In the genomic region with DNA sequence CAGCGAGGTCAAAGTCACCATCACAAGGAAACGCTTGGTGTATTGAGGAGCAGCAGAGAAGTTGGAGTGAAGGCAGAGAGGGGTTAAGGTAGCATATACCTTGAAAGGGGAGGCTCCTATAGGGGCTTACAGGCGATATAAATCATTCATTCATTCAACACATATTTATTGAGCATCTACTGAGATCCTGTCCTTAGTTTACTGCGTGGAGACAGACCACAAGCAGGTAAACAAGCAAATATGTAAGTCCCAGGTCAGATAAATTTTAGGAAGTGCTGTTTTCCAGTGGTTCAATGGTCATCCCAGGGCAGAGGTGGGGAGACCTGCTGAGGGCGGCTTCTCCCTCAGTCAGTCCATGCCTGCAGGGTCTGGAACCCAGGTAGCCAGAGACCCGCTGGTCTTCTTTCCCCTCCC, we compare ENCODE assay signal across 9 cellular contexts. TPM values are rescaled to one million over a fixed set of nuclear protein-coding genes. Genes with fewer than 3 reads are reported as not detected.
DNase-seq lines count a peak whose midpoint lies in the region; ATAC-seq, FAIRE-seq and TF ChIP-seq lines count a peak whose summit lies in the region.
"Had no signal": no experiment of that assay in that cellular context is flagged by ENCODE, and none has a peak within 500 bp of the region (broad histone marks: within the 10 kb centered on the region; RNA-seq: fewer than 3 reads in every experiment).

No MANE protein-coding gene starts in this region.

- POLR2A ChIA-PET in Caco-2 (lab: Charles Lee) (interaction anchor here (0.5 to 1.2 kb wide), 3 partner anchors 18 to 58 kb away, joined by 5 to 12 read pairs (median 7); partner anchors contain the start of genes COMMD7 and MAPRE1), endothelial cell of umbilical vein (lab: Charles Lee) (no interaction called here)

- CTCF ChIA-PET in Caco-2 (lab: Charles Lee) (interaction anchor here (1.0 to 1.5 kb wide), 2 partner anchors 17 to 18 kb away, joined by 4 to 9 read pairs; partner anchors contain the start of gene COMMD7), endothelial cell of umbilical vein (lab: Charles Lee) (interaction anchor here (1.1 to 1.4 kb wide), 2 partner anchors 17 to 80 kb away, joined by 3 to 8 read pairs; no protein-coding TSS in a partner anchor)

- no peaks in the 10 kb centered on the region for H3K9me1 ChIP-seq in endothelial cell of umbilical vein (replicated peaks; ENCODE audit: control insufficient read depth, extremely low read depth, insufficient read depth, low read length)

- H3K27me3 ChIP-seq in Caco-2 (replicated peaks; ENCODE audit: control insufficient read depth, insufficient read depth, low read length) (no peaks in the 10 kb centered on the region), OCI-LY3 (ENCODE audit: low read depth, low read length) (no peaks in the 10 kb centered on the region), endothelial cell of umbilical vein (ENCODE audit: control insufficient read depth in 2 of 2, insufficient read depth in 2 of 2, low read length in 2 of 2) (no peaks in the 10 kb centered on the region), parathyroid adenoma (ENCODE audit: control insufficient read depth, insufficient read depth, low read length) (no peaks in the 10 kb centered on the region)

- FAIRE-seq in endothelial cell of umbilical vein (lab: Jason Lieb, UNC) = no peak
- FAIRE-seq in urothelium cell line (lab: Jason Lieb, UNC) = no peak
- FAIRE-seq: GM18507 had no signal

- peak overlapping the region; percentile 79 for H3K4me2 ChIP-seq in OCI-LY3 (ENCODE audit: low read length)
- peak overlapping the region; percentile 63 for H3K4me2 ChIP-seq in endothelial cell of umbilical vein (ENCODE audit: insufficient read depth, low read length)
- peak overlapping the region; percentile 52 for H3K4me2 ChIP-seq in parathyroid adenoma (ENCODE audit: low read length)

- H4K20me1 ChIP-seq in OCI-LY3 (ENCODE audit: insufficient read depth, low read length) (no peaks in the 10 kb centered on the region), endothelial cell of umbilical vein (replicated peaks; ENCODE audit: control insufficient read depth, extremely low read depth, insufficient read depth, low read length) (no peaks in the 10 kb centered on the region)

- H3K4me1 ChIP-seq in Caco-2 = peaks cover 25% of the 10 kb centered on the region
- H3K4me1 ChIP-seq in OCI-LY3 (ENCODE audit: low read length) = peaks cover 11% of the 10 kb centered on the region
- peaks cover 14% of the 10 kb centered on the region for H3K4me1 ChIP-seq in endothelial cell of umbilical vein (ENCODE audit: control insufficient read depth, extremely low read depth, insufficient read depth, low read length)
- peaks cover 7% of the 10 kb centered on the region for H3K4me1 ChIP-seq in parathyroid adenoma

- no peaks in the 10 kb centered on the region for H3K9me3 Mint-ChIP-seq in Caco-2 (ENCODE audit: unreplicated experiment)

- H3K79me2 ChIP-seq in OCI-LY3 (ENCODE audit: low read length) (no peaks in the 10 kb centered on the region), endothelial cell of umbilical vein (ENCODE audit: control insufficient read depth, insufficient read depth, low read length) (no peaks in the 10 kb centered on the region), parathyroid adenoma (no peaks in the 10 kb centered on the region)

- no peaks in the 10 kb centered on the region for H3K9me3 ChIP-seq in Caco-2
- H3K9me3 ChIP-seq in OCI-LY3 (ENCODE audit: insufficient read depth, low read length) = no peaks in the 10 kb centered on the region
- H3K9me3 ChIP-seq in endothelial cell of umbilical vein (replicated peaks; ENCODE audit: control insufficient read depth, insufficient read depth, low read length) = no peaks in the 10 kb centered on the region
- H3K9me3 ChIP-seq in parathyroid adenoma (ENCODE audit: control insufficient read depth, low read length) = no peaks in the 10 kb centered on the region

- BruUV-seq in Caco-2 (replicated peaks; lab: Mats Ljungman, UMichigan) (TSS peak; percentile 94), endothelial cell of umbilical vein (replicated peaks; lab: Mats Ljungman, UMichigan) (TSS peak; percentile 50)

- H3K27me3 Mint-ChIP-seq in Caco-2 (ENCODE audit: insufficient read depth, unreplicated experiment) = no peaks in the 10 kb centered on the region

- H3K36me3 Mint-ChIP-seq in Caco-2 (ENCODE audit: insufficient read depth, unreplicated experiment) = peaks cover 36% of the 10 kb centered on the region

- H3K27ac ChIP-seq in OCI-LY3 (ENCODE audit: low read length) (peak overlapping the region; percentile 24; the same call in 1 of the 2 replicates), endothelial cell of umbilical vein (ENCODE audit: insufficient read depth, low read depth, low read length) (no peak overlapping the region), parathyroid adenoma (no peak overlapping the region)

- no peak for TF ChIP-seq POLR2A in endothelial cell of umbilical vein (IDR thresholded peaks at IDR 0.05; ENCODE audit: low read depth, low read length)

- H3K4me3 ChIP-seq in Caco-2 (ENCODE audit: low read depth, low read length) (peak overlapping the region; percentile 87), OCI-LY3 (ENCODE audit: low read length) (peak overlapping the region; percentile 91), endothelial cell of umbilical vein (replicated peaks in 1 of 3; ENCODE audit: insufficient read depth in 1 of 3, low read depth in 1 of 3, low read length in 3 of 3) (peak overlapping the region in 2 of 3 experiments; percentile 37 to 92), parathyroid adenoma (ENCODE audit: low read depth, low read length) (no peak overlapping the region)

- H3K27ac Mint-ChIP-seq in Caco-2 (ENCODE audit: unreplicated experiment) = peak overlapping the region; percentile 84

- dilution Hi-C loops in endothelial cell of umbilical vein (cut with MboI; ENCODE audit: extremely low pct_ligation_motif_present, low sequenced_read_pairs) = no loop called here

- peak overlapping the region; percentile 75 for H3K9ac ChIP-seq in OCI-LY3 (ENCODE audit: low read length)
- peak overlapping the region; percentile 30 for H3K9ac ChIP-seq in endothelial cell of umbilical vein (replicated peaks; ENCODE audit: extremely low read depth, insufficient read depth, low read length)
- no peak overlapping the region for H3K9ac ChIP-seq in parathyroid adenoma

- intact Hi-C loops in Caco-2 (cut with micrococcal nuclease; ENCODE audit: unreplicated experiment) = loop anchor here (5.0 kb wide), 1 partner anchor 74 kb away; no protein-coding TSS in a partner anchor
- intact Hi-C loops in endothelial cell of umbilical vein (cut with micrococcal nuclease) = no loop called here

- H3K4me3 Mint-ChIP-seq in Caco-2 (ENCODE audit: unreplicated experiment) = peak overlapping the region; percentile 100

- H3K36me3 ChIP-seq in Caco-2 (ENCODE audit: control insufficient read depth, insufficient read depth, low read length) (no peaks in the 10 kb centered on the region), OCI-LY3 (replicated peaks; ENCODE audit: low read depth, low read length) (no peaks in the 10 kb centered on the region), endothelial cell of umbilical vein (ENCODE audit: control insufficient read depth in 2 of 2, extremely low read depth in 1 of 2, insufficient read depth in 2 of 2, low read length in 2 of 2) (no peaks in the 10 kb centered on the region), parathyroid adenoma (ENCODE audit: control insufficient read depth, insufficient read depth, low read length) (no peaks in the 10 kb centered on the region)

- peaks cover 29% of the 10 kb centered on the region for H3K4me1 Mint-ChIP-seq in Caco-2 (ENCODE audit: low read depth, unreplicated experiment)

- TF ChIP-seq CTCF in Caco-2 (IDR thresholded peaks at IDR 0.05; ENCODE audit: insufficient read depth in 1 of 2, low read depth in 1 of 2, low read length in 1 of 2, severe bottlenecking in 1 of 2, unreplicated experiment in 1 of 2) (no peak), OCI-LY3 (IDR thresholded peaks at IDR 0.05; ENCODE audit: low read depth, low read length) (no peak), endothelial cell of umbilical vein (IDR thresholded peaks at IDR 0.05; ENCODE audit: extremely low read depth in 1 of 2, insufficient read depth in 1 of 2, low read depth in 1 of 2, low read length in 2 of 2) (no peak), parathyroid adenoma (IDR thresholded peaks at IDR 0.05) (no peak)

- DNase-seq in Caco-2 = no peak
- DNase-seq in endothelial cell of umbilical vein (ENCODE audit: low read depth, low spot score) = no peak
- DNase-seq in activated gamma-delta T cell (lab: John Stamatoyannopoulos, UW) = no peak
- no peak for DNase-seq in anterior cingulate cortex (lab: John Stamatoyannopoulos, UW)
- DNase-seq in urothelium cell line (ENCODE audit: low spot score) = no peak

- H2AFZ ChIP-seq in OCI-LY3 (ENCODE audit: low read depth, low read length) = peak overlapping the region; percentile 62; the same call in 1 of the 2 replicates
- H2AFZ ChIP-seq in endothelial cell of umbilical vein (ENCODE audit: low read depth, low read length) = peak overlapping the region; percentile 96
- peak overlapping the region; percentile 83 for H2AFZ ChIP-seq in parathyroid adenoma

- ATAC-seq in HG03457 (IDR thresholded peaks at IDR 0.05; ENCODE audit: unreplicated experiment) = no peak

RNA-seq across cellular contexts. Expression of gene DNMT3B, which starts 0.8 kb away (rescaled TPM):
- total RNA-seq in Caco-2 (2022) (95.5 and 105 TPM in 2 replicates), endothelial cell of umbilical vein (6.8 TPM in 2 replicates)
- polyA plus RNA-seq in endothelial cell of umbilical vein = 3.2 and 3.6 TPM in 2 replicates
- 3.0 and 3.2 TPM in 2 replicates for polyA plus RNA-seq in endothelial cell of umbilical vein (2011; cell fraction: cytosol; rRNA removed)
- 11.3 and 11.9 TPM in 2 replicates for polyA plus RNA-seq in endothelial cell of umbilical vein (2011; cell fraction: nucleus; rRNA removed)
- 4.4 and 4.7 TPM in 2 replicates for polyA plus RNA-seq in endothelial cell of umbilical vein (2012)
- 3.4 TPM in 2 replicates for polyA minus RNA-seq in endothelial cell of umbilical vein
- 3.8 TPM for polyA minus RNA-seq in endothelial cell of umbilical vein (2011; cell fraction: cytosol; rRNA and poly(A)+ RNA removed)
- polyA minus RNA-seq in endothelial cell of umbilical vein (2011; cell fraction: nucleus; rRNA and poly(A)+ RNA removed) = 2.9 and 3.7 TPM in 2 replicates

RNA-seq across cellular contexts. Expression of gene COMMD7, which starts 18.2 kb away (rescaled TPM):
- total RNA-seq in Caco-2 (2022) = 142 and 160 TPM in 2 replicates
- 55.9 and 58.8 TPM in 2 replicates for total RNA-seq in endothelial cell of umbilical vein
- 72.9 and 76.0 TPM in 2 replicates for polyA plus RNA-seq in endothelial cell of umbilical vein
- 85.7 and 89.0 TPM in 2 replicates for polyA plus RNA-seq in endothelial cell of umbilical vein (2011; cell fraction: cytosol; rRNA removed)
- polyA plus RNA-seq in endothelial cell of umbilical vein (2011; cell fraction: nucleus; rRNA removed) = 58.7 and 60.3 TPM in 2 replicates
- 78.0 and 85.7 TPM in 2 replicates for polyA plus RNA-seq in endothelial cell of umbilical vein (2012)
- 31.7 and 33.4 TPM in 2 replicates for polyA minus RNA-seq in endothelial cell of umbilical vein
- polyA minus RNA-seq in endothelial cell of umbilical vein (2011; cell fraction: cytosol; rRNA and poly(A)+ RNA removed) = 26.8 TPM
- 12.2 and 14.3 TPM in 2 replicates for polyA minus RNA-seq in endothelial cell of umbilical vein (2011; cell fraction: nucleus; rRNA and poly(A)+ RNA removed)

RNA-seq across cellular contexts. Expression of gene MAPRE1, which starts 58.3 kb away (rescaled TPM):
- total RNA-seq in Caco-2 (2022) (321 and 336 TPM in 2 replicates), endothelial cell of umbilical vein (143 and 150 TPM in 2 replicates)
- 46.4 and 71.6 TPM in 2 replicates for polyA plus RNA-seq in endothelial cell of umbilical vein
- polyA plus RNA-seq in endothelial cell of umbilical vein (2011; cell fraction: cytosol; rRNA removed) = 72.3 and 85.6 TPM in 2 replicates
- polyA plus RNA-seq in endothelial cell of umbilical vein (2011; cell fraction: nucleus; rRNA removed) = 40.4 and 59.9 TPM in 2 replicates
- 143 and 174 TPM in 2 replicates for polyA plus RNA-seq in endothelial cell of umbilical vein (2012)
- polyA minus RNA-seq in endothelial cell of umbilical vein = 75.8 and 82.4 TPM in 2 replicates
- polyA minus RNA-seq in endothelial cell of umbilical vein (2011; cell fraction: cytosol; rRNA and poly(A)+ RNA removed) = 52.8 TPM
- 27.6 and 36.4 TPM in 2 replicates for polyA minus RNA-seq in endothelial cell of umbilical vein (2011; cell fraction: nucleus; rRNA and poly(A)+ RNA removed)

Comparison
In these comparisons a context has a peak if more than half of its experiments do, and no peak if none do; other contexts are left out.
1. RNA of gene DNMT3B, which starts 0.8 kb away (total RNA-seq): 95.5 to 105 TPM in Caco-2; 6.8 TPM in endothelial cell of umbilical vein; every median in the first group is over 10 times any median in the second.
2. Peak in every context shown above with its lines, with median percentiles within 50 percentile points of each other: H2AFZ ChIP-seq and H3K4me2 ChIP-seq.